17 cellular contexts compared by ENCODE assay signal in the genomic region with DNA sequence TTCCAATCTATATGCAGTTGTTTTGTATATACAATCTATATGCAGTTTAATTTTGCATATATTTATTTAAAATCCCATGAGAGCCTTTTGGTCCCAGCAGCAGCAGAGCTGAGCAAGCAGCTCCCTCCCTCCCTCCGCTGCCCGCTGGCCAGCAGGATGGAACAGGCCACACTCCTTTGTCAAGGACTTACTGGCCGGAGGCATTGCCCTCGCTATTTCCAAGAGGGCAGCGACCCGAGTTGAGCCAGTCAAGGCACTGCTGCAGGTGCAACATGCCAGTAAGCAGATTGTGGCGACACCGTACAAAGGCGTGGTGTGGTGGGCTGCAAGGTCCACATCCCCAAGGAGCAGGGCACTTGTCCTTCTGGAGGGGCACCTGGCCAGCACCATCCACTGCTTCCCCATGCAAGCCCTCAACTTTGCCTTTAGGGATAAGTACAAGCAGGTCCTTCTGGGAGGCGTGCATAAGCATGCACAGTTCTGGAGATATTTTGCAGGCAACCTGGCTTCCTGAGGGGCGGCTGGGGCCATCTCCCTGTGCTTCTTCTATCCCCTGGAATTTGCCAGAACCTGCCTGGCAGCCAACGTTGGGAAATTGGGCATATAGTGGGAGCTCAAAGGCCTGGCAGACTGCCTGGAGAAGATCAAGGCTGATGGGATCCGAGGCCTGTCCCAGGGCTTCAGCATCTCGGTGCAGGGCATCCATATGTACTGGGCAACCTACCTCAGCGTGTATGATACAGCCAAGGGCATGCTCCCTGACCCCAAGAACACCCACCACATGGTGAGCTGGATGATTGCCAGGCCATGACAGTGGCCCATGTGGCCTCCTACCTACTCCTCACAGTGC.
"Had no signal": no experiment of that assay in that cellular context is flagged by ENCODE, and none has a peak within 500 bp of the region (broad histone marks: within the 10 kb centered on the region; RNA-seq: fewer than 3 reads in every experiment).

No MANE protein-coding gene starts in this region.

- H3K36me3 ChIP-seq: ascending aorta, brain microvascular endothelial cell, esophagus muscularis mucosa, gastrocnemius medialis had no signal

- H3K27me3 ChIP-seq: ascending aorta, brain microvascular endothelial cell, esophagus muscularis mucosa, gastrocnemius medialis had no signal

- H3K4me3 ChIP-seq: ascending aorta, esophagus muscularis mucosa, gastrocnemius medialis, mucosa of descending colon had no signal

- ATAC-seq: activated CD8-positive, alpha-beta T cell treated with anti-CD3 and anti-CD28 coated beads, Interleukin-2, amount 10 ng/mL, durations not matched to agents 7 days and 5 days; mucosa of descending colon; stimulated activated naive CD8-positive, alpha-beta T cell treated with anti-CD3 and anti-CD28 coated beads, Interleukin-15, Interleukin-2, amounts not matched to agents 100 U/mL and 50 U/mL, for 24 hours had no signal

- H3K27ac ChIP-seq: ascending aorta, brain microvascular endothelial cell, esophagus muscularis mucosa, gastrocnemius medialis had no signal

- DNase-seq: activated CD4-positive, alpha-beta T cell treated with anti-CD3 and anti-CD28 coated beads for 1 hour; activated CD4-positive, alpha-beta T cell treated with anti-CD3 and anti-CD28 coated beads, Interleukin-2, amount 50 U/mL, for 1 hour; activated CD8-positive, alpha-beta T cell treated with anti-CD3 and anti-CD28 coated beads, Interleukin-2, amount 10 ng/mL, durations not matched to agents 7 days and 5 days; activated gamma-delta T cell treated with Interleukin-2 at 50 U/mL for 16 hours; brain microvascular endothelial cell; dermis blood vessel endothelial cell; effector memory CD4-positive, alpha-beta T cell; gastrocnemius medialis; hippocampal formation; mesenchymal stem cell; mucosa of descending colon; occipital lobe; stimulated activated CD4-positive, alpha-beta T cell treated with anti-CD3 and anti-CD28 coated beads, Interleukin-4, amount 100 ng/mL, for 24 hours; stimulated activated naive CD8-positive, alpha-beta T cell treated with anti-CD3 and anti-CD28 coated beads, Interleukin-15, Interleukin-2, amounts not matched to agents 100 U/mL and 50 U/mL, for 24 hours; T-helper 1 cell had no signal

- H3K9me3 ChIP-seq: ascending aorta, esophagus muscularis mucosa, gastrocnemius medialis, mucosa of descending colon had no signal
